Comparison of ENCODE assay signal across 9 cellular contexts in the genomic region with DNA sequence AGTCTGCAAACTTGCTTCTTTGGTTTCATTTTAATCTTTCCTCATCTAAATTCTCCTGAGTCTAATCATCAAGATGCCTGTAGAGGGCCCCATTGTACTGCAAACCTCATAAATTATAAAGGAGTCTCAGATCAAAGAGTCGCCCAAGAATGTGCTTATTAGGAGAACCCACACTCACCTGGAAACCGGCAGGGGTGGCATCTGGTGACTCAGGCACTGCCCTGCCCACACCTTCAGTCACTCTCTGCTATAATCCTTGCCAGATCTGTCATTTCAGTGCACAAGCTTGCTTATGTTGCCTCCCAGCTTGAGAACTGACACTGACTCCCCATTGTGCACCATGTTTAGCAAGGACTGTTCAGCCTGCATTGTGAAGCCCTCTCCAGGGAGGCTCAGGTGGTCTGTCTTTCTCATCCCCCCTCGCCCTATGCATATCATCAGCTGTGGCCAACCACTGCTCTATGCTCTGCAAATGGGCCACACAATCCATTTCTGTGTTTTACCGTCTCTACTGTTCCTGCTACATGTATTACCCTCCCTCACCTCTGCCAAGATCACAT. TPM values are rescaled to one million over a fixed set of nuclear protein-coding genes. Genes with fewer than 3 reads are reported as not detected.
DNase-seq lines count a peak whose midpoint lies in the region; ATAC-seq and TF ChIP-seq lines count a peak whose summit lies in the region.
"Had no signal": no experiment of that assay in that cellular context is flagged by ENCODE, and none has a peak within 500 bp of the region (broad histone marks: within the 10 kb centered on the region; RNA-seq: fewer than 3 reads in every experiment).

No MANE protein-coding gene starts in this region.

- peak; percentile 16 for DNase-seq in NCI-H2171 treated with DMSO at 0.1 percent for 48 hours (lab: John Stamatoyannopoulos, UW)
- no peak for DNase-seq in NCI-H2171 (lab: John Stamatoyannopoulos, UW)
- DNase-seq in Jurkat, Clone E6-1 (ENCODE audit: low read depth, low spot score): peak; percentile 62
- DNase-seq in SHP77 (lab: John Stamatoyannopoulos, UW): peak; percentile 9 to 54
- peak in 49 of 61 donors; percentile 2 to 91 (median 29) for DNase-seq in caudate nucleus (lab: John Stamatoyannopoulos, UW)
- DNase-seq in right lobe of liver: no peak
- peak; percentile 36 to 42 for DNase-seq in stimulated activated naive CD8-positive, alpha-beta T cell treated with anti-CD3 and anti-CD28 coated beads, Interleukin-15, amount 100 ng/mL, for 72 hours

- H3K27ac ChIP-seq in caudate nucleus (ENCODE audit: low read depth, low read length) (no peak overlapping the region), right lobe of liver (no peak overlapping the region)

- H3K27me3 ChIP-seq in right lobe of liver: no peaks in the 10 kb centered on the region

- no peaks in the 10 kb centered on the region for H3K36me3 ChIP-seq in right lobe of liver

- intact Hi-C loops in right lobe of liver (cut with DNase I): no loop called here

- H3K4me1 Mint-ChIP-seq in stimulated activated naive CD8-positive, alpha-beta T cell treated with anti-CD3 and anti-CD28 coated beads, Interleukin-15, amount 100 ng/mL, for 72 hours: peaks cover 8% of the 10 kb centered on the region

- peak overlapping the region in 1 of 2 donors; percentile 9 for H3K27ac Mint-ChIP-seq in stimulated activated naive CD8-positive, alpha-beta T cell treated with anti-CD3 and anti-CD28 coated beads, Interleukin-15, amount 100 ng/mL, for 72 hours
- H3K27ac Mint-ChIP-seq: dendritic cell treated with granulocyte-macrophage colony-stimulating factor and Interleukin-4, amounts not matched to agents 40 ng/mL and 50 ng/mL, for 4 days had no signal

- H3K4me3 ChIP-seq in Jurkat, Clone E6-1 (ENCODE audit: low read length): no peak overlapping the region
- no peak overlapping the region for H3K4me3 ChIP-seq in right lobe of liver

- H3K9me3 Mint-ChIP-seq in stimulated activated naive CD8-positive, alpha-beta T cell treated with anti-CD3 and anti-CD28 coated beads, Interleukin-15, amount 100 ng/mL, for 72 hours: no peaks in the 10 kb centered on the region
- H3K9me3 Mint-ChIP-seq: dendritic cell treated with granulocyte-macrophage colony-stimulating factor and Interleukin-4, amounts not matched to agents 40 ng/mL and 50 ng/mL, for 4 days had no signal

- H3K4me3 Mint-ChIP-seq in stimulated activated naive CD8-positive, alpha-beta T cell treated with anti-CD3 and anti-CD28 coated beads, Interleukin-15, amount 100 ng/mL, for 72 hours: no peak overlapping the region
- H3K4me3 Mint-ChIP-seq: dendritic cell treated with granulocyte-macrophage colony-stimulating factor and Interleukin-4, amounts not matched to agents 40 ng/mL and 50 ng/mL, for 4 days had no signal

- no peak for TF ChIP-seq POLR2A in right lobe of liver (IDR thresholded peaks at IDR 0.05)

- TF ChIP-seq CTCF in right lobe of liver (IDR thresholded peaks at IDR 0.05): peak in 3 of 4 donors; percentile 26 to 45 (median 28)

- ATAC-seq in GM21723 (IDR thresholded peaks at IDR 0.05; ENCODE audit: unreplicated experiment) (peak; percentile 93), right lobe of liver (peak in 3 of 4 donors; percentile 50 to 68 (median 57))
- peak; percentile 94 for ATAC-seq in stimulated activated naive CD8-positive, alpha-beta T cell treated with anti-CD3 and anti-CD28 coated beads, Interleukin-15, amount 100 ng/mL, for 72 hours

- WGBS in right lobe of liver (ENCODE audit: insufficient coverage, low coverage, low lambda C conversion rate, missing lambda C conversion rate): 33% methylated on average over 4 of the region's 4 CpGs

- H3K9me3 ChIP-seq in right lobe of liver: no peaks in the 10 kb centered on the region

- H3K27me3 Mint-ChIP-seq in stimulated activated naive CD8-positive, alpha-beta T cell treated with anti-CD3 and anti-CD28 coated beads, Interleukin-15, amount 100 ng/mL, for 72 hours: peaks cover 33% of the 10 kb centered on the region
- H3K27me3 Mint-ChIP-seq: dendritic cell treated with granulocyte-macrophage colony-stimulating factor and Interleukin-4, amounts not matched to agents 40 ng/mL and 50 ng/mL, for 4 days had no signal

- no peaks in the 10 kb centered on the region for H3K4me1 ChIP-seq in right lobe of liver

RNA-seq across cellular contexts. Expression of a gene that starts 12.4 kb away (rescaled TPM):
- not detected for polyA plus RNA-seq in Jurkat, Clone E6-1 (2012; ENCODE audit: insufficient read depth, insufficient read length)
- not detected for total RNA-seq in right lobe of liver

RNA-seq across cellular contexts. Expression of a gene that starts 44.3 kb away (rescaled TPM):
- not detected for polyA plus RNA-seq in Jurkat, Clone E6-1 (2012; ENCODE audit: insufficient read depth, insufficient read length)
- under 1 TPM in 2 of 6 experiments, not detected in 4; 0.11 to 0.50 TPM for total RNA-seq in right lobe of liver

Comparison
In these comparisons a context has a peak if more than half of its experiments do, and no peak if none do; other contexts are left out.
1. DNase-seq: peak in NCI-H2171 treated with DMSO at 0.1 percent for 48 hours (single experiment), Jurkat, Clone E6-1 (single experiment), SHP77 (2 of 2), caudate nucleus (49 of 61) and stimulated activated naive CD8-positive, alpha-beta T cell treated with anti-CD3 and anti-CD28 coated beads, Interleukin-15, amount 100 ng/mL, for 72 hours (2 of 2); none in NCI-H2171 (single experiment) and right lobe of liver (0 of 3).
2. Peak in every context shown above with its lines, with median percentiles within 50 percentile points of each other: ATAC-seq.